Comparison of ENCODE assay signal across 8 cellular contexts in the genomic region with DNA sequence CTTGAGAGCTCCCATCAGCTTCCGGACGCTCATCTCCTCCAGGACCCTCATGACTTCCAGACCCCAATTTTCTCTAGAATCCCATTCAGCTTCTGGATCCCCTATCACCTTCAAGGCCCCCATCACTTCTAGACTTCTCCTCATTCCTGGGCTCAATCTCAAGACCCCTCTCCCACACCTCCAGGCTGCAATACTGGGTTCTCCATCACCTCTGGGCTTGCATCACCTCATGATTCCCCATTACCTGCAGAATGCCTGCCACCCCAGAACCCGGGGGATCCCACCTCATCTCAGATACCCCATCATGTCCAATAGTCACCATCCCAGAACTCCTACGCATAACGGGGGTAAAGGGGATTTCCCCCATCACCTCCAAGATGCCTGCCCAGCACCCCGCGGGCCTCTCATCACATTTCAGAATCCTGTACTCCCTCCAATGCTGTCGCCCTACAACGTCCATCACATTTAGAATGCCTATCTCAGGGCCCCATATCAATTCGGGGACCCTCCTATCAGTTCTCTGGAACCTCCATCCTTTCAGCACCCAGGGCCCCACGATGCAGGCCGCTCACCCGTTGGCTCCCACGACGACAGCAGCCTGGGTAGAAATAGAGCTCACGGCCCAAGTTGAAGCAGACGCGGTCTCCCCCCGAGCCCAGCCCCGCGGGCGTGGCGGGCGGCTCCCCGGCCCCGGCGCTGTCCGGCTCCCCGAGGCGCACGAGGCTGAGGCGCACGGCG. TPM values are rescaled to one million over a fixed set of nuclear protein-coding genes. Genes with fewer than 3 reads are reported as not detected.
DNase-seq lines count a peak whose midpoint lies in the region; ATAC-seq and TF ChIP-seq lines count a peak whose summit lies in the region.

No MANE protein-coding gene starts in this region.

- H3K27me3 ChIP-seq in left ventricle myocardium inferior (ENCODE audit: low read depth), result no peaks in the 10 kb centered on the region
- H3K27me3 ChIP-seq in Panc1 (ENCODE audit: control insufficient read depth, insufficient read depth, low read length), result no peaks in the 10 kb centered on the region
- no peaks in the 10 kb centered on the region for H3K27me3 ChIP-seq in prostate gland (replicated peaks; ENCODE audit: insufficient read depth)

- H3K9me3 ChIP-seq in left ventricle myocardium inferior (replicated peaks), result no peaks in the 10 kb centered on the region
- H3K9me3 ChIP-seq in Panc1 (ENCODE audit: control insufficient read depth, insufficient read depth, low read depth, low read length), result no peaks in the 10 kb centered on the region
- H3K9me3 ChIP-seq in prostate gland, result no peaks in the 10 kb centered on the region

- in situ Hi-C loops in Panc1 (cut with HindIII; ENCODE audit: low pct_unique_long_range_greater_than_20kb, low sequenced_read_pairs), result no loop called here

- no peak for DNase-seq in left ventricle myocardium inferior
- no peak for DNase-seq in cardiac septum (ENCODE audit: low spot score)
- no peak for DNase-seq in Panc1 (ENCODE audit: low read depth, low spot score)
- DNase-seq in epithelial cell of prostate (ENCODE audit: low read depth, low spot score), result no peak
- DNase-seq in prostate gland (ENCODE audit: low spot score), result no peak
- DNase-seq in Ammon's horn (ENCODE audit: low spot score), result no peak
- DNase-seq in activated gamma-delta T cell treated with Interleukin-2 at 50 U/mL for 16 hours, result no peak

- intact Hi-C loops in left ventricle myocardium inferior (cut with micrococcal nuclease) (no loop called here), cardiac septum (cut with DNase I) (no loop called here), Panc1 (cut with micrococcal nuclease; ENCODE audit: unreplicated experiment) (no loop called here), prostate gland (cut with DNase I) (no loop called here)

- POLR2A ChIA-PET in Panc1 (lab: Charles Lee), result no interaction called here

- H3K36me3 ChIP-seq in left ventricle myocardium inferior, result peaks cover 34% of the 10 kb centered on the region
- H3K36me3 ChIP-seq in Panc1 (ENCODE audit: control insufficient read depth, insufficient read depth, low read length), result peaks cover 5% of the 10 kb centered on the region
- no peaks in the 10 kb centered on the region for H3K36me3 ChIP-seq in prostate gland

- no TSS peak for BruUV-seq in Panc1 (replicated peaks; lab: Mats Ljungman, UMichigan)

- peaks cover 49% of the 10 kb centered on the region for H3K4me1 ChIP-seq in left ventricle myocardium inferior
- H3K4me1 ChIP-seq in Panc1 (ENCODE audit: control insufficient read depth, insufficient read depth, low read length), result no peaks in the 10 kb centered on the region
- peaks cover 2% of the 10 kb centered on the region for H3K4me1 ChIP-seq in prostate gland (replicated peaks)

- H3K27ac ChIP-seq in left ventricle myocardium inferior (replicated peaks) (peak overlapping the region; percentile 92), Panc1 (ENCODE audit: low read length) (peak overlapping the region; percentile 87), epithelial cell of prostate (peak overlapping the region; percentile 39), prostate gland (peak overlapping the region; percentile 55 to 68)

- ATAC-seq in Panc1 (no peak; the same call in 1 of the 2 replicates), GM21515 (IDR thresholded peaks at IDR 0.05; ENCODE audit: unreplicated experiment) (no peak)

- TF ChIP-seq POLR2A in prostate gland (IDR thresholded peaks at IDR 0.05), result no peak

- no peak for TF ChIP-seq CTCF in left ventricle myocardium inferior (IDR thresholded peaks at IDR 0.05; ENCODE audit: borderline replicate concordance)
- no peak for TF ChIP-seq CTCF in Panc1 (IDR thresholded peaks at IDR 0.05)
- TF ChIP-seq CTCF in prostate gland (IDR thresholded peaks at IDR 0.05), result no peak

- H3K4me3 ChIP-seq in left ventricle myocardium inferior, result peak overlapping the region; percentile 80
- H3K4me3 ChIP-seq in Panc1 (ENCODE audit: low read depth in 2 of 2, low read length in 2 of 2), result peak overlapping the region; percentile 73 to 91
- peak overlapping the region; percentile 71 to 82 for H3K4me3 ChIP-seq in prostate gland

- CTCF ChIA-PET in Panc1 (lab: Charles Lee), result no interaction called here

- WGBS in prostate gland, result 7% methylated on average over 26 of the region's 34 CpGs

RNA-seq across cellular contexts. Expression of a gene that starts 0.7 kb away (rescaled TPM):
- 69.2 TPM for total RNA-seq in left ventricle myocardium inferior
- total RNA-seq in cardiac septum, result 120 TPM
- 64.6 TPM for total RNA-seq in Panc1 (2021; ENCODE audit: unreplicated experiment)
- polyA plus RNA-seq in Panc1 (2012; ENCODE audit: insufficient read length), result 40.8 TPM
- 10 to 100 TPM; 35.5 to 96.7 TPM for total RNA-seq in prostate gland

RNA-seq across cellular contexts. Expression of a gene that starts 9.6 kb away (rescaled TPM):
- total RNA-seq in left ventricle myocardium inferior, result 284 TPM
- total RNA-seq in cardiac septum, result 441 TPM
- total RNA-seq in Panc1 (2021; ENCODE audit: unreplicated experiment), result 119 TPM
- 151 TPM for polyA plus RNA-seq in Panc1 (2012; ENCODE audit: insufficient read length)
- total RNA-seq in prostate gland, result 10 to 100 TPM; 52.8 to 88.2 TPM

RNA-seq across cellular contexts. Expression of a gene that starts 22.9 kb away (rescaled TPM):
- total RNA-seq in left ventricle myocardium inferior, result 21.8 TPM
- 20.7 TPM for total RNA-seq in cardiac septum
- total RNA-seq in Panc1 (2021; ENCODE audit: unreplicated experiment), result 38.7 TPM
- 55.2 TPM for polyA plus RNA-seq in Panc1 (2012; ENCODE audit: insufficient read length)
- 10 to 100 TPM; 33.7 to 37.5 TPM for total RNA-seq in prostate gland

RNA-seq across cellular contexts. Expression of a gene that starts 23.2 kb away (rescaled TPM):
- not detected for total RNA-seq in left ventricle myocardium inferior
- total RNA-seq in cardiac septum, result 0.16 TPM
- total RNA-seq in Panc1 (2021; ENCODE audit: unreplicated experiment), result not detected
- not detected for polyA plus RNA-seq in Panc1 (2012; ENCODE audit: insufficient read length)
- total RNA-seq in prostate gland, result 1 to 10 TPM in 1 of 2 donors, under 1 TPM in 1; 0.50 to 5.2 TPM

RNA-seq across cellular contexts. Expression of a gene that starts 58.7 kb away (rescaled TPM):
- total RNA-seq in left ventricle myocardium inferior, result not detected
- not detected for total RNA-seq in cardiac septum
- total RNA-seq in Panc1 (2021; ENCODE audit: unreplicated experiment), result not detected
- not detected for polyA plus RNA-seq in Panc1 (2012; ENCODE audit: insufficient read length)
- 1 to 10 TPM in 1 of 2 donors, not detected in 1; 1.8 TPM for total RNA-seq in prostate gland

Comparison
In these comparisons a context has a peak if more than half of its experiments do, and no peak if none do; other contexts are left out.
1. H3K27ac ChIP-seq: peak in every context shown above with its lines; median percentile 92 in left ventricle myocardium inferior; 87 in Panc1; 62 in prostate gland; 39 in epithelial cell of prostate.